Comparison of ENCODE assay signal across 1 cellular context in the genomic region with DNA sequence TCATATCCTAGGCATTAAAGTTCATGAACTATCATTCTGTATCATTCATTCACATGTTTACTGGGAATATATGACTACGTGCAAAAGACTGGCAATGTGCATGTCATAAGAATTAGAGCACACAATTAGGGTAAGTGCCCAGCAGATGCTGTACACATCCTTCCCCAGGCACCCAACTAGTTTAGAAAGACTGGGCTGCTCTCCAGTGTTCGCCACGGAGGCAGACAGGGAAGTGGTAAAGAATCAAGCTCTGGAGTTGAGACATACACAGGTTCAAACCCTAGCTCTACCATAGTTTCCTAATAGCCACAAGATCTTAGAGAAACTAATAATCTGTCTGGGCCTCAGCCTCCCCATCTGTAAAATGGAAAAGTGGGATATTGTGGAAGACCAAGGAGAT.
TF ChIP-seq lines count a peak whose summit lies in the region.

No MANE protein-coding gene starts in this region.

TF ChIP-seq in endothelial cell of umbilical vein, 7 proteins besides CTCF, POLR2A, EP300 and RAD21 (continued from another document):
- TF ChIP-seq GATA2 (IDR thresholded peaks at IDR 0.05; ENCODE audit: insufficient read depth, insufficient read length, low read depth, low read length) (no peak), MYC (IDR thresholded peaks at IDR 0.05; ENCODE audit: low read depth, low read length) (no peak)
